In the genomic region with DNA sequence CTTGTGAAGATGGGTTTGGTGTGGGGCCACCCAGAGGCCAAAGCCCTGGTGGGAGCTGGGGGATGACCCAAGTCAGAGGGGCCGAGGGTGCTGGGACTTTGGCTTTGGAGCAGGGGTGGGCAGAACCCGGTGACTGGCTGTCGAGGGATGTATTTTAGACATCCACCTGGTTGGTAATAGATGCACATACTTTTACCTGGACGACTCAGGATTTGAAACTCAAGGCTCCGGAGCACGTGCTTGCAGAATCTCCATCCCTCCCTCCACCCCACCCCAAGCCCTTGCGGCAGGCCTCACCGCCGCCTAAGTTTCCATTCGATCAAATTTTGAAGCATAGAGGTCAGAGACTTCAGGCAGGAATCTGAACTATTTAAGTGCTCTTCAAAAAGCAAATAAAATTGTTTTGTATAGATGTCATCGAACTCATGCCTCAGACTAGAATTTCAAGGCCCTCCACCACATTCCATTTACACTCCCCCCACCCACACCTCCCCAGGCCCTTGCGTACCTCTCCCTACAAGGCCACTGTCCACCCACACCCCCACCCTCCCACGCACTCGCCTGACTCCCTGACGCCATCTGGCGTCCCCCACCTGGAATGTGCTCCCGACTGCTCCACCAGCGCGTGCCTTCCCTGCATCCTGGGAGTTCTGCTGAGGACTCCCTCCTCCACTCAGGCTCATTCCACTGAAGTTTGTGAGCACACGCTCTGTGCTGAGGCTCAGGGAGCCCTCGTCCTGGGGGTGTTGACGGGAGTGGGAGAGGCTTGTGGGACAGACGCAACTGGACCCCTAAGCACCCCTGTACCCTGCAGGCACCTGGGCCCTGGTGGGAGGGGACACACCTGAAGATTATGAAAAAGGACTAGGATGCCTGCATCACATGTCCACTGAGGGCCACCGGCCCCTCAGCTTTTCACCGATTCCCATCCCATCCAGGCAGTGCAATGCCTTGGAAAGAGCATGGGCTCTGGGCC, we compare ENCODE assay signal across 9 cellular contexts. TPM values are rescaled to one million over a fixed set of nuclear protein-coding genes. Genes with fewer than 3 reads are reported as not detected.
DNase-seq lines count a peak whose midpoint lies in the region; ATAC-seq and TF ChIP-seq lines count a peak whose summit lies in the region.
"Had no signal": no experiment of that assay in that cellular context is flagged by ENCODE, and none has a peak within 500 bp of the region (broad histone marks: within the 10 kb centered on the region; RNA-seq: fewer than 3 reads in every experiment).

No MANE protein-coding gene starts in this region.

- H3K27ac ChIP-seq in lower lobe of right lung (peak overlapping the region; percentile 89), upper lobe of left lung (peak overlapping the region; percentile 85 to 94 (median 85))

- intact Hi-C loops in lower lobe of right lung (cut with DNase I), result no loop called here

- TF ChIP-seq CTCF in chondrocyte (IDR thresholded peaks at IDR 0.05), result peak; percentile 79
- TF ChIP-seq CTCF in lower lobe of right lung (IDR thresholded peaks at IDR 0.05), result peak; percentile 44
- TF ChIP-seq CTCF in upper lobe of left lung (IDR thresholded peaks at IDR 0.05), result peak in 5 of 6 experiments; percentile 30 to 64 (median 58)

- no peaks in the 10 kb centered on the region for H3K9me3 ChIP-seq in lower lobe of right lung
- H3K9me3 ChIP-seq in upper lobe of left lung, result no peaks in the 10 kb centered on the region

- DNase-seq in Ammon's horn (ENCODE audit: low spot score) (peak; percentile 60), M059J (ENCODE audit: low read depth) (peak; percentile 90), chondrocyte (ENCODE audit: low spot score) (no peak), lower lobe of right lung (peak; percentile 91), upper lobe of left lung (peak; percentile 83 to 86), mesenteric fat pad (ENCODE audit: low spot score) (no peak)
- no peak for DNase-seq in activated CD4-positive, CD25-positive, alpha-beta regulatory T cell (lab: John Stamatoyannopoulos, UW)

- 44 to 62% methylated on average over 20 to 25 of the region's 25 CpGs for WGBS in upper lobe of left lung, 2 donors

- H3K4me3 ChIP-seq in lower lobe of right lung (no peak overlapping the region), upper lobe of left lung (no peak overlapping the region)

- peak; percentile 73 to 88 for ATAC-seq in lower lobe of right lung
- ATAC-seq in upper lobe of left lung (ENCODE audit: low FRiP score in 2 of 2), result peak; percentile 81 to 87
- no peak for ATAC-seq in HG02763 (IDR thresholded peaks at IDR 0.05; ENCODE audit: unreplicated experiment)

- no peaks in the 10 kb centered on the region for H3K27me3 ChIP-seq in lower lobe of right lung (ENCODE audit: low read depth)
- H3K27me3 ChIP-seq in upper lobe of left lung, result no peaks in the 10 kb centered on the region

- H3K4me3 Mint-ChIP-seq in chondrocyte (ENCODE audit: unreplicated experiment), result peak overlapping the region; percentile 16
- H3K4me3 Mint-ChIP-seq: dendritic cell treated with granulocyte-macrophage colony-stimulating factor and Interleukin-4, amounts not matched to agents 40 ng/mL and 50 ng/mL, for 4 days had no signal

- peaks cover 94% of the 10 kb centered on the region for H3K4me1 Mint-ChIP-seq in chondrocyte (ENCODE audit: low read depth)

- H3K36me3 ChIP-seq in lower lobe of right lung (peaks cover 25% of the 10 kb centered on the region), upper lobe of left lung (peaks cover 0 to 25% (median 17%) of the 10 kb centered on the region in 4 donors)

- TF ChIP-seq POLR2A in upper lobe of left lung (IDR thresholded peaks at IDR 0.05), result no peak

- H3K36me3 Mint-ChIP-seq in chondrocyte (ENCODE audit: low read depth), result no peaks in the 10 kb centered on the region

- H3K9me3 Mint-ChIP-seq in chondrocyte (ENCODE audit: low read depth), result no peaks in the 10 kb centered on the region
- H3K9me3 Mint-ChIP-seq: dendritic cell treated with granulocyte-macrophage colony-stimulating factor and Interleukin-4, amounts not matched to agents 40 ng/mL and 50 ng/mL, for 4 days had no signal

- H3K4me1 ChIP-seq in lower lobe of right lung, result peaks cover 70% of the 10 kb centered on the region
- H3K4me1 ChIP-seq in upper lobe of left lung, result peaks cover 56 to 69% (median 61%) of the 10 kb centered on the region in 4 donors

- H3K27me3 Mint-ChIP-seq in chondrocyte (ENCODE audit: low read depth), result no peaks in the 10 kb centered on the region
- H3K27me3 Mint-ChIP-seq: dendritic cell treated with granulocyte-macrophage colony-stimulating factor and Interleukin-4, amounts not matched to agents 40 ng/mL and 50 ng/mL, for 4 days had no signal

- peak overlapping the region; percentile 93 for H3K27ac Mint-ChIP-seq in chondrocyte (ENCODE audit: unreplicated experiment)

- peak in 2 of 4 donors; percentile 42 to 72 for TF ChIP-seq EP300 in upper lobe of left lung (IDR thresholded peaks at IDR 0.05)

RNA-seq across cellular contexts. Expression of a gene that starts 56.4 kb away (rescaled TPM):
- 91.3 and 91.7 TPM in 2 replicates for total RNA-seq in M059J (2014; rRNA removed; shearing (Covaris generic))
- total RNA-seq in chondrocyte (40.2 to 43.6 TPM (median 43.5 TPM) in 3 replicates), lower lobe of right lung (16.6 TPM), upper lobe of left lung (10 to 100 TPM; 10.5 to 31.0 (median 23.9) TPM), mesenteric fat pad (28.2 TPM)

Comparison
In these comparisons a context has a peak if more than half of its experiments do, and no peak if none do; other contexts are left out.
1. DNase-seq: peak in Ammon's horn (single experiment), M059J (single experiment), lower lobe of right lung (single experiment) and upper lobe of left lung (2 of 2); none in chondrocyte (single experiment), mesenteric fat pad (single experiment) and activated CD4-positive, CD25-positive, alpha-beta regulatory T cell (0 of 4).
2. Peak in every context shown above with its lines, with median percentiles within 50 percentile points of each other: CTCF ChIP-seq.